Comparison of ENCODE assay signal across 8 cellular contexts in the genomic region with DNA sequence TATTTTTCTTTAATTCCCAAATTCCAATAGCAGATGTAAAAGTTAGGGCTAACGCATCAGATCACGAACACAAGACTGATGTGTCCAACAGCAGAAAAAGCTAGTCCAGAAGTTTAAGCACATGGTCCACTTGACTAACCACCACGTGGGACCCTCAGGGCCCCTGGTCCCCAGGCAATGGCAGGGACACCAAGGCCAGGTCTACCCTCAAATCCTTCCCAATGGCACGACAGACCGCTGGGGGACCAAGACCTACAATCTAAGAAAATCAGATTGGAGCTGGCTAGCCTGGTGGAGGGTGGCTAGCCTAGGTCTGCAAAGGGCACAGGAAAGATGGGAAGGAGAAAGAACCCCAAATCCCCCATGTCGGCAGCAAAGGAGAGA. TPM values are rescaled to one million over a fixed set of nuclear protein-coding genes. Genes with fewer than 3 reads are reported as not detected.
DNase-seq lines count a peak whose midpoint lies in the region; ATAC-seq and TF ChIP-seq lines count a peak whose summit lies in the region.

No MANE protein-coding gene starts in this region.

- no peaks in the 10 kb centered on the region for H3K9me3 Mint-ChIP-seq in activated T-helper 17 cell treated with anti-CD3 and anti-CD28 coated beads, Interleukin-2, amount 50 U/mL, for 72 hours

- H3K4me3 ChIP-seq in iPS-20b (ENCODE audit: low read length) (peak overlapping the region; percentile 93), suprapubic skin (peak overlapping the region; percentile 96)

- TF ChIP-seq POLR2A in suprapubic skin (IDR thresholded peaks at IDR 0.05) = no peak

- DNase-seq in NCI-H82 (lab: John Stamatoyannopoulos, UW) (peak; percentile 35), NCI-H82 treated with DMSO at 0.1 percent for 48 hours (lab: John Stamatoyannopoulos, UW; ENCODE audit: unreplicated experiment) (no peak), suprapubic skin (ENCODE audit: low spot score in 2 of 2) (no peak), SKM-1 treated with dmso at 0.1 percent for 144 hours (lab: John Stamatoyannopoulos, UW; ENCODE audit: unreplicated experiment) (no peak), NOMO-1 (lab: John Stamatoyannopoulos, UW; ENCODE audit: unreplicated experiment in 2 of 2) (no peak)

- peak overlapping the region; percentile 89 for H3K4me3 Mint-ChIP-seq in activated T-helper 17 cell treated with anti-CD3 and anti-CD28 coated beads, Interleukin-2, amount 50 U/mL, for 72 hours

- H3K36me3 Mint-ChIP-seq in activated T-helper 17 cell treated with anti-CD3 and anti-CD28 coated beads, Interleukin-2, amount 50 U/mL, for 72 hours (ENCODE audit: low read depth) = peaks cover 46% of the 10 kb centered on the region

- TF ChIP-seq EP300 in suprapubic skin (IDR thresholded peaks at IDR 0.05) = no peak

- H3K27ac Mint-ChIP-seq in activated T-helper 17 cell treated with anti-CD3 and anti-CD28 coated beads, Interleukin-2, amount 50 U/mL, for 72 hours = peak overlapping the region; percentile 89

- H3K9me3 ChIP-seq in iPS-20b (ENCODE audit: insufficient read depth, low read depth, low read length) = no peaks in the 10 kb centered on the region
- no peaks in the 10 kb centered on the region for H3K9me3 ChIP-seq in suprapubic skin

- H3K27me3 Mint-ChIP-seq in activated T-helper 17 cell treated with anti-CD3 and anti-CD28 coated beads, Interleukin-2, amount 50 U/mL, for 72 hours = no peaks in the 10 kb centered on the region

- TF ChIP-seq CTCF in suprapubic skin (IDR thresholded peaks at IDR 0.05) = no peak

- H3K27ac ChIP-seq in iPS-20b (ENCODE audit: low read length) = no peak overlapping the region
- H3K27ac ChIP-seq in suprapubic skin = no peak overlapping the region

- peaks cover 23% of the 10 kb centered on the region for H3K4me1 Mint-ChIP-seq in activated T-helper 17 cell treated with anti-CD3 and anti-CD28 coated beads, Interleukin-2, amount 50 U/mL, for 72 hours

- no peak for ATAC-seq in activated T-helper 17 cell treated with anti-CD3 and anti-CD28 coated beads, Interleukin-2, amount 50 U/mL, for 72 hours (replicated peaks)
- ATAC-seq in HG03039 (IDR thresholded peaks at IDR 0.05; ENCODE audit: unreplicated experiment) = no peak

- WGBS in suprapubic skin = 46% methylated on average over 6 of the region's 6 CpGs

- H3K4me1 ChIP-seq in iPS-20b (ENCODE audit: insufficient read depth, low read length) = peaks cover 14% of the 10 kb centered on the region
- H3K4me1 ChIP-seq in suprapubic skin = peaks cover 46% of the 10 kb centered on the region

- H3K27me3 ChIP-seq in iPS-20b (ENCODE audit: insufficient read depth, low read length) (no peaks in the 10 kb centered on the region), suprapubic skin (no peaks in the 10 kb centered on the region)

- H3K36me3 ChIP-seq in iPS-20b (ENCODE audit: insufficient read depth, low read depth, low read length) (peaks cover 34% of the 10 kb centered on the region), suprapubic skin (peaks cover 17% of the 10 kb centered on the region)

- H3K9ac ChIP-seq in iPS-20b (ENCODE audit: low read depth, low read length) = peak overlapping the region; percentile 97

RNA-seq across cellular contexts. Expression of a gene that starts 1.5 kb away (rescaled TPM):
- 10 to 100 TPM; 40.2 to 53.1 TPM for total RNA-seq in activated T-helper 17 cell treated with anti-CD3 and anti-CD28 coated beads, Interleukin-2, amount 50 U/mL, for 72 hours
- total RNA-seq in suprapubic skin = 10 to 100 TPM; 29.0 to 91.6 (median 40.7) TPM

RNA-seq across cellular contexts. Expression of a gene that starts 13.4 kb away (rescaled TPM):
- total RNA-seq in activated T-helper 17 cell treated with anti-CD3 and anti-CD28 coated beads, Interleukin-2, amount 50 U/mL, for 72 hours = 10 to 100 TPM; 29.6 to 68.9 TPM
- 10 to 100 TPM; 39.4 to 55.8 (median 47.6) TPM for total RNA-seq in suprapubic skin

RNA-seq across cellular contexts. Expression of a gene that starts 19.0 kb away (rescaled TPM):
- total RNA-seq in activated T-helper 17 cell treated with anti-CD3 and anti-CD28 coated beads, Interleukin-2, amount 50 U/mL, for 72 hours = 100 to 1,000 TPM; 181 to 271 TPM
- 100 to 1,000 TPM; 228 to 311 (median 300) TPM for total RNA-seq in suprapubic skin

RNA-seq across cellular contexts. Expression of a gene that starts 27.7 kb away (rescaled TPM):
- not detected for total RNA-seq in activated T-helper 17 cell treated with anti-CD3 and anti-CD28 coated beads, Interleukin-2, amount 50 U/mL, for 72 hours
- total RNA-seq in suprapubic skin = under 1 TPM in 1 of 4 donors, not detected in 3; 0.97 TPM

RNA-seq across cellular contexts. Expression of a gene that starts 36.3 kb away (rescaled TPM):
- not detected for total RNA-seq in activated T-helper 17 cell treated with anti-CD3 and anti-CD28 coated beads, Interleukin-2, amount 50 U/mL, for 72 hours
- total RNA-seq in suprapubic skin = not detected
